8 cellular contexts compared by ENCODE assay signal in genomic region chr6:16849280-16850210, GRCh38.
DNase-seq lines count a peak whose midpoint lies in the region; ATAC-seq and TF ChIP-seq lines count a peak whose summit lies in the region.

No MANE protein-coding gene starts in this region.

- 70 to 72% (median 71%) methylated on average over 15 of the region's 15 CpGs for WGBS in heart left ventricle, 4 donors

- TF ChIP-seq CTCF in heart left ventricle (IDR thresholded peaks at IDR 0.05): no peak
- TF ChIP-seq CTCF in type B pancreatic cell (conservative IDR thresholded peaks at IDR 0.05): no peak

- H3K4me1 Mint-ChIP-seq in type B pancreatic cell (ENCODE audit: unreplicated experiment): peaks cover 46% of the 10 kb centered on the region

- H3K27me3 ChIP-seq in heart left ventricle: no peaks in the 10 kb centered on the region

- H3K4me3 Mint-ChIP-seq in type B pancreatic cell: peak overlapping the region; percentile 59

- no peaks in the 10 kb centered on the region for H3K36me3 Mint-ChIP-seq in type B pancreatic cell

- intact Hi-C loops in heart left ventricle (cut with DNase I) (no loop called here), Right ventricle myocardium inferior (cut with DNase I) (no loop called here)

- no peaks in the 10 kb centered on the region for H3K36me3 ChIP-seq in heart left ventricle

- ATAC-seq in heart left ventricle (peak in 3 of 4 donors; percentile 20 to 63 (median 49)), Right ventricle myocardium inferior (no peak), GM19397 (IDR thresholded peaks at IDR 0.05; ENCODE audit: unreplicated experiment) (no peak)

- H3K4me1 ChIP-seq in heart left ventricle: peaks cover 0 to 39% (median 0%) of the 10 kb centered on the region in 12 donors

- no peak overlapping the region for H3K4me3 ChIP-seq in heart left ventricle

- peak overlapping the region; percentile 15 for H3K27ac Mint-ChIP-seq in type B pancreatic cell

- H3K27me3 Mint-ChIP-seq in type B pancreatic cell: no peaks in the 10 kb centered on the region

- TF ChIP-seq POLR2A in heart left ventricle (IDR thresholded peaks at IDR 0.05): no peak

- no peak for DNase-seq in heart left ventricle
- DNase-seq in Right ventricle myocardium inferior (ENCODE audit: missing footprints): no peak
- peak; percentile 54 for DNase-seq in SK-N-DZ (ENCODE audit: low spot score)
- DNase-seq in glomerular visceral epithelial cell (ENCODE audit: extremely low spot score): peak; percentile 28
- DNase-seq in type B pancreatic cell (ENCODE audit: extremely low spot score, unreplicated experiment): no peak
- no peak for DNase-seq in NCI-H446 (lab: John Stamatoyannopoulos, UW)
- no peak for DNase-seq in HUDEP-2 (lab: John Stamatoyannopoulos, UW; ENCODE audit: unreplicated experiment in 76 of 76)

- no peak overlapping the region for H3K27ac ChIP-seq in heart left ventricle

- no peaks in the 10 kb centered on the region for H3K9me3 Mint-ChIP-seq in type B pancreatic cell

- H3K9me3 ChIP-seq in heart left ventricle: no peaks in the 10 kb centered on the region

Comparison
In these comparisons a context has a peak if more than half of its experiments do, and no peak if none do; other contexts are left out.
1. ATAC-seq: peak in heart left ventricle (3 of 4); none in Right ventricle myocardium inferior (single experiment) and GM19397 (single experiment).
2. DNase-seq: peak in SK-N-DZ (single experiment) and glomerular visceral epithelial cell (single experiment); none in heart left ventricle (0 of 5), Right ventricle myocardium inferior (single experiment), type B pancreatic cell (single experiment), NCI-H446 (0 of 2) and HUDEP-2 (0 of 76).